In genomic region chr20:59040682-59041081, GRCh38 we compare ENCODE assay signal across 13 cellular contexts. TPM values are rescaled to one million over a fixed set of nuclear protein-coding genes. Genes with fewer than 3 reads are reported as not detected.
DNase-seq lines count a peak whose midpoint lies in the region; ATAC-seq lines count a peak whose summit lies in the region.
"Had no signal": no experiment of that assay in that cellular context is flagged by ENCODE, and none has a peak within 500 bp of the region (broad histone marks: within the 10 kb centered on the region; RNA-seq: fewer than 3 reads in every experiment).

No MANE protein-coding gene starts in this region.

- H3K27me3 Mint-ChIP-seq in activated T-cell treated with anti-CD3 and anti-CD28 coated beads, Interleukin-2, amount 50 U/mL, for 72 hours (ENCODE audit: low read depth) = no peaks in the 10 kb centered on the region
- no peaks in the 10 kb centered on the region for H3K27me3 Mint-ChIP-seq in stimulated activated memory B cell treated with anti-CD40 and anti-IgM and Interleukin-4, amounts not matched to agents 10 μg/mL and 1 μg/mL and 100 μg/mL, for 72 hours

- H3K4me3 ChIP-seq in SK-N-MC = peak overlapping the region; percentile 97

- peak overlapping the region; percentile 80 to 87 for H3K4me3 Mint-ChIP-seq in activated T-cell treated with anti-CD3 and anti-CD28 coated beads, Interleukin-2, amount 50 U/mL, for 72 hours
- H3K4me3 Mint-ChIP-seq in stimulated activated memory B cell treated with anti-CD40 and anti-IgM and Interleukin-4, amounts not matched to agents 10 μg/mL and 1 μg/mL and 100 μg/mL, for 72 hours = peak overlapping the region; percentile 98

- ATAC-seq in activated T-cell treated with anti-CD3 and anti-CD28 coated beads, Interleukin-2, amount 50 U/mL, for 72 hours (replicated peaks in 1 of 2) = no peak
- ATAC-seq in stimulated activated memory B cell treated with anti-CD40 and anti-IgM and Interleukin-4, amounts not matched to agents 10 μg/mL and 1 μg/mL and 100 μg/mL, for 72 hours = no peak

- no peak overlapping the region for H3K27ac ChIP-seq in SK-N-MC
- H3K27ac ChIP-seq in epithelial cell of prostate = peak overlapping the region; percentile 87

- peaks cover 12 to 37% of the 10 kb centered on the region in 2 donors for H3K36me3 Mint-ChIP-seq in activated T-cell treated with anti-CD3 and anti-CD28 coated beads, Interleukin-2, amount 50 U/mL, for 72 hours (ENCODE audit: insufficient read depth in 2 of 2)
- H3K36me3 Mint-ChIP-seq in stimulated activated memory B cell treated with anti-CD40 and anti-IgM and Interleukin-4, amounts not matched to agents 10 μg/mL and 1 μg/mL and 100 μg/mL, for 72 hours = peaks cover 32% of the 10 kb centered on the region

- peak overlapping the region; percentile 51 for H3K27ac Mint-ChIP-seq in activated T-cell treated with anti-CD3 and anti-CD28 coated beads, Interleukin-2, amount 50 U/mL, for 72 hours
- peak overlapping the region; percentile 91 for H3K27ac Mint-ChIP-seq in stimulated activated memory B cell treated with anti-CD40 and anti-IgM and Interleukin-4, amounts not matched to agents 10 μg/mL and 1 μg/mL and 100 μg/mL, for 72 hours

- peak overlapping the region; percentile 35 for H3K9ac ChIP-seq in SK-N-MC (ENCODE audit: insufficient read length)

- peaks cover 47% of the 10 kb centered on the region for H3K36me3 ChIP-seq in SK-N-MC (ENCODE audit: insufficient read depth, low read length)

- no peak for DNase-seq in activated T-cell treated with anti-CD3 and anti-CD28 coated beads, Interleukin-2, amount 50 U/mL, for 72 hours
- no peak for DNase-seq in activated T-cell treated with anti-CD3 and anti-CD28 coated beads, Interleukin-2, amount 50 U/mL, for 48 hours
- DNase-seq in SK-N-MC (ENCODE audit: low read depth, low spot score) = no peak
- no peak for DNase-seq in epithelial cell of prostate (ENCODE audit: low read depth, low spot score)
- no peak for DNase-seq in NCI-H446 (lab: John Stamatoyannopoulos, UW)
- DNase-seq in NCI-H524 (lab: John Stamatoyannopoulos, UW) = no peak
- no peak for DNase-seq in NCI-H526 (lab: John Stamatoyannopoulos, UW)
- DNase-seq: cerebellar nuclear complex; NCI-H1930; stimulated activated CD8-positive, alpha-beta memory T cell treated with anti-CD3 and anti-CD28 coated beads, Interleukin-4, amount 100 ng/mL, for 48 hours had no signal

- H3K9me3 ChIP-seq in SK-N-MC (ENCODE audit: low read depth, low read length) = no peaks in the 10 kb centered on the region

- H3K9me3 Mint-ChIP-seq in activated T-cell treated with anti-CD3 and anti-CD28 coated beads, Interleukin-2, amount 50 U/mL, for 72 hours = no peaks in the 10 kb centered on the region
- H3K9me3 Mint-ChIP-seq in stimulated activated memory B cell treated with anti-CD40 and anti-IgM and Interleukin-4, amounts not matched to agents 10 μg/mL and 1 μg/mL and 100 μg/mL, for 72 hours = no peaks in the 10 kb centered on the region

- peaks cover 67% of the 10 kb centered on the region for H3K4me1 Mint-ChIP-seq in activated T-cell treated with anti-CD3 and anti-CD28 coated beads, Interleukin-2, amount 50 U/mL, for 72 hours (ENCODE audit: low read depth)
- H3K4me1 Mint-ChIP-seq in stimulated activated memory B cell treated with anti-CD40 and anti-IgM and Interleukin-4, amounts not matched to agents 10 μg/mL and 1 μg/mL and 100 μg/mL, for 72 hours = peaks cover 42% of the 10 kb centered on the region

RNA-seq across cellular contexts. Expression of gene PRELID3B, which starts 1.9 kb away (rescaled TPM):
- 100 to 1,000 TPM; 168 to 181 TPM for total RNA-seq in activated T-cell treated with anti-CD3 and anti-CD28 coated beads, Interleukin-2, amount 50 U/mL, for 72 hours

RNA-seq across cellular contexts. Expression of gene ATP5F1E, which starts 8.5 kb away (rescaled TPM):
- total RNA-seq in activated T-cell treated with anti-CD3 and anti-CD28 coated beads, Interleukin-2, amount 50 U/mL, for 72 hours = 10 to 100 TPM; 55.7 to 56.4 TPM

RNA-seq across cellular contexts. Expression of gene TUBB1, which starts 21.5 kb away (rescaled TPM):
- not detected for total RNA-seq in activated T-cell treated with anti-CD3 and anti-CD28 coated beads, Interleukin-2, amount 50 U/mL, for 72 hours
- total RNA-seq: activated CD8-positive, alpha-beta memory T cell treated with anti-CD3 and anti-CD28 coated beads for 36 hours; lung microvascular endothelial cell had no signal

RNA-seq across cellular contexts. Expression of gene CTSZ, which starts 33.6 kb away (rescaled TPM):
- 10 to 100 TPM; 44.5 to 51.6 TPM for total RNA-seq in activated T-cell treated with anti-CD3 and anti-CD28 coated beads, Interleukin-2, amount 50 U/mL, for 72 hours

RNA-seq across cellular contexts. Expression of gene NELFCD, which starts 59.6 kb away (rescaled TPM):
- 10 to 100 TPM; 66.2 to 67.5 TPM for total RNA-seq in activated T-cell treated with anti-CD3 and anti-CD28 coated beads, Interleukin-2, amount 50 U/mL, for 72 hours
